In genomic region chr6:170329321-170329720, GRCh38 we compare ENCODE assay signal across 15 cellular contexts. TPM values are rescaled to one million over a fixed set of nuclear protein-coding genes. Genes with fewer than 3 reads are reported as not detected.
DNase-seq lines count a peak whose midpoint lies in the region; ATAC-seq and TF ChIP-seq lines count a peak whose summit lies in the region.
"Had no signal": no experiment of that assay in that cellular context is flagged by ENCODE, and none has a peak within 500 bp of the region (broad histone marks: within the 10 kb centered on the region; RNA-seq: fewer than 3 reads in every experiment).

No MANE protein-coding gene starts in this region.

- no peaks in the 10 kb centered on the region for H4K20me1 ChIP-seq in mammary epithelial cell (ENCODE audit: insufficient read depth, low read length)

- dilution Hi-C loops in mammary epithelial cell (cut with HindIII; ENCODE audit: low sequenced_read_pairs), result no loop called here

- H3K4me2 ChIP-seq in mammary epithelial cell (ENCODE audit: insufficient read depth, low read depth, low read length), result no peak overlapping the region
- H3K4me2 ChIP-seq: A549 had no signal

- no peaks in the 10 kb centered on the region for H3K27me3 Mint-ChIP-seq in activated CD4-positive, alpha-beta T cell treated with anti-CD3 and anti-CD28 coated beads for 36 hours
- H3K27me3 Mint-ChIP-seq in activated CD4-positive, alpha-beta T cell treated with anti-CD3 and anti-CD28 coated beads, Interleukin-2, amount 10 ng/mL, durations not matched to agents 24 days and 14 days, result no peaks in the 10 kb centered on the region
- no peaks in the 10 kb centered on the region for H3K27me3 Mint-ChIP-seq in MCF 10A (ENCODE audit: insufficient read depth, unreplicated experiment)
- H3K27me3 Mint-ChIP-seq: CD4-positive, alpha-beta T cell had no signal

- H3K4me1 Mint-ChIP-seq in activated CD4-positive, alpha-beta T cell treated with anti-CD3 and anti-CD28 coated beads for 36 hours, result peaks cover 15% of the 10 kb centered on the region
- peaks cover 6% of the 10 kb centered on the region for H3K4me1 Mint-ChIP-seq in activated CD4-positive, alpha-beta T cell treated with anti-CD3 and anti-CD28 coated beads, Interleukin-2, amount 10 ng/mL, durations not matched to agents 24 days and 14 days
- H3K4me1 Mint-ChIP-seq in MCF 10A (ENCODE audit: insufficient read depth, unreplicated experiment), result no peaks in the 10 kb centered on the region
- H3K4me1 Mint-ChIP-seq: H9 had no signal

- peaks cover 20% of the 10 kb centered on the region for H3K79me2 ChIP-seq in mammary epithelial cell (ENCODE audit: insufficient read depth, low read length)

- BruUV-seq in MCF 10A (replicated peaks; lab: Mats Ljungman, UMichigan), result no TSS peak
- no TSS peak for BruUV-seq in mammary epithelial cell (replicated peaks; lab: Mats Ljungman, UMichigan)

- in situ Hi-C loops in mammary epithelial cell (cut with MboI; ENCODE audit: low sequenced_read_pairs in 2 of 2), result no loop called here

- 95% methylated on average over 8 of the region's 8 CpGs for WGBS in mammary epithelial cell (ENCODE audit: low coverage, missing lambda C conversion rate)

- H3K27me3 ChIP-seq in mammary epithelial cell (ENCODE audit: insufficient read depth, low read length) (no peaks in the 10 kb centered on the region), WERI-Rb-1 (ENCODE audit: insufficient read depth, low read depth, severe bottlenecking) (no peaks in the 10 kb centered on the region)

- no peak for DNase-seq in activated CD4-positive, alpha-beta T cell treated with anti-CD3 and anti-CD28 coated beads for 36 hours
- no peak for DNase-seq in activated CD4-positive, alpha-beta T cell treated with anti-CD3 and anti-CD28 coated beads, Interleukin-2, amount 10 ng/mL, durations not matched to agents 24 days and 14 days
- DNase-seq in MCF 10A (ENCODE audit: unreplicated experiment), result no peak
- DNase-seq in mammary epithelial cell, result no peak
- peak; percentile 64 for DNase-seq in myocyte (ENCODE audit: low read depth)
- DNase-seq in WERI-Rb-1, result no peak
- DNase-seq: AML-193; Caco-2; CD4-positive, alpha-beta T cell; H9 had no signal

- H3K36me3 ChIP-seq in mammary epithelial cell (ENCODE audit: insufficient read depth, low read length) (peaks cover 18% of the 10 kb centered on the region), WERI-Rb-1 (peaks cover 36% of the 10 kb centered on the region)

- no peaks in the 10 kb centered on the region for H3K4me1 ChIP-seq in mammary epithelial cell (ENCODE audit: insufficient read depth, low read length)
- H3K4me1 ChIP-seq: A549, Caco-2 had no signal

- ATAC-seq in activated CD4-positive, alpha-beta T cell treated with anti-CD3 and anti-CD28 coated beads for 36 hours, result no peak
- no peak for ATAC-seq in HG03159 (IDR thresholded peaks at IDR 0.05; ENCODE audit: unreplicated experiment)
- ATAC-seq: A549 had no signal

- H3K9me3 Mint-ChIP-seq in activated CD4-positive, alpha-beta T cell treated with anti-CD3 and anti-CD28 coated beads for 36 hours (ENCODE audit: low read depth), result no peaks in the 10 kb centered on the region
- H3K9me3 Mint-ChIP-seq in activated CD4-positive, alpha-beta T cell treated with anti-CD3 and anti-CD28 coated beads, Interleukin-2, amount 10 ng/mL, durations not matched to agents 24 days and 14 days, result no peaks in the 10 kb centered on the region
- H3K9me3 Mint-ChIP-seq in MCF 10A (ENCODE audit: unreplicated experiment), result no peaks in the 10 kb centered on the region
- H3K9me3 Mint-ChIP-seq: CD4-positive, alpha-beta T cell; H9 had no signal

- POLR2A ChIA-PET in activated CD4-positive, alpha-beta T cell treated with anti-CD3 and anti-CD28 coated beads for 36 hours (lab: Charles Lee), result no interaction called here
- POLR2A ChIA-PET in MCF 10A (lab: Yijun Ruan, JAX), result no interaction called here

- no peak overlapping the region for H3K9ac ChIP-seq in mammary epithelial cell (ENCODE audit: insufficient read depth, low read length)

- no peak overlapping the region for H2AFZ ChIP-seq in mammary epithelial cell (ENCODE audit: low read depth, low read length)

- H3K4me3 ChIP-seq in mammary epithelial cell (replicated peaks in 1 of 3; ENCODE audit: insufficient read depth in 1 of 3, low read depth in 2 of 3, low read length in 3 of 3) (no peak overlapping the region), WERI-Rb-1 (ENCODE audit: low read depth, low read length) (no peak overlapping the region)
- H3K4me3 ChIP-seq: A549 had no signal

- H3K27ac Mint-ChIP-seq in activated CD4-positive, alpha-beta T cell treated with anti-CD3 and anti-CD28 coated beads for 36 hours, result peak overlapping the region; percentile 11
- H3K27ac Mint-ChIP-seq in activated CD4-positive, alpha-beta T cell treated with anti-CD3 and anti-CD28 coated beads, Interleukin-2, amount 10 ng/mL, durations not matched to agents 24 days and 14 days, result no peak overlapping the region
- H3K27ac Mint-ChIP-seq in MCF 10A (ENCODE audit: low read depth, unreplicated experiment), result peak overlapping the region; percentile 27
- H3K27ac Mint-ChIP-seq: CD4-positive, alpha-beta T cell had no signal

- intact Hi-C loops in activated CD4-positive, alpha-beta T cell treated with anti-CD3 and anti-CD28 coated beads for 36 hours (cut with DNase I, micrococcal nuclease), result no loop called here
- intact Hi-C loops in activated CD4-positive, alpha-beta T cell treated with anti-CD3 and anti-CD28 coated beads, Interleukin-2, amount 10 ng/mL, durations not matched to agents 24 days and 14 days (cut with micrococcal nuclease), result no loop called here
- intact Hi-C loops in MCF 10A (cut with micrococcal nuclease) (no loop called here), mammary epithelial cell (cut with micrococcal nuclease) (no loop called here)

- CTCF ChIA-PET in activated CD4-positive, alpha-beta T cell treated with anti-CD3 and anti-CD28 coated beads for 36 hours (lab: Charles Lee), result interaction anchor here (0.9 kb wide), 1 partner anchor 12 kb away, joined by 3 read pairs; no protein-coding TSS in a partner anchor
- CTCF ChIA-PET in MCF 10A (lab: Yijun Ruan, JAX) (interaction anchor here (0.6 kb wide), 1 partner anchor 271 kb away, joined by 4 read pairs; no protein-coding TSS in a partner anchor), mammary epithelial cell (lab: Charles Lee; ENCODE audit: low non-redundant PET) (no interaction called here)

- H3K9me3 ChIP-seq in mammary epithelial cell (replicated peaks; ENCODE audit: insufficient read depth, low read length) (no peaks in the 10 kb centered on the region), WERI-Rb-1 (ENCODE audit: severe bottlenecking) (no peaks in the 10 kb centered on the region)
- H3K9me3 ChIP-seq: A549, Caco-2 had no signal

- H3K27ac ChIP-seq in mammary epithelial cell (ENCODE audit: insufficient read depth, low read depth, low read length) (no peak overlapping the region), WERI-Rb-1 (no peak overlapping the region)
- H3K27ac ChIP-seq: 22Rv1, A549, C4-2B, HL-60 had no signal

- no peak overlapping the region for H3K4me3 Mint-ChIP-seq in activated CD4-positive, alpha-beta T cell treated with anti-CD3 and anti-CD28 coated beads for 36 hours
- H3K4me3 Mint-ChIP-seq in activated CD4-positive, alpha-beta T cell treated with anti-CD3 and anti-CD28 coated beads, Interleukin-2, amount 10 ng/mL, durations not matched to agents 24 days and 14 days, result no peak overlapping the region
- H3K4me3 Mint-ChIP-seq in MCF 10A (ENCODE audit: unreplicated experiment), result no peak overlapping the region
- H3K4me3 Mint-ChIP-seq: CD4-positive, alpha-beta T cell; H9 had no signal

- TF ChIP-seq CTCF in MCF 10A (IDR thresholded peaks at IDR 0.05; ENCODE audit: unreplicated experiment) (no peak), mammary epithelial cell (conservative IDR thresholded peaks at IDR 0.05 in 1 of 2, IDR thresholded peaks at IDR 0.05 in 1 of 2; ENCODE audit: extremely low read depth in 1 of 2, insufficient read depth in 1 of 2, low read depth in 1 of 2, low read length in 2 of 2) (no peak), WERI-Rb-1 (IDR thresholded peaks at IDR 0.05; ENCODE audit: low read depth, low read length) (no peak)

- peaks cover 55% of the 10 kb centered on the region for H3K36me3 Mint-ChIP-seq in activated CD4-positive, alpha-beta T cell treated with anti-CD3 and anti-CD28 coated beads for 36 hours (ENCODE audit: low read depth)
- peaks cover 50% of the 10 kb centered on the region for H3K36me3 Mint-ChIP-seq in activated CD4-positive, alpha-beta T cell treated with anti-CD3 and anti-CD28 coated beads, Interleukin-2, amount 10 ng/mL, durations not matched to agents 24 days and 14 days (ENCODE audit: low read depth)
- H3K36me3 Mint-ChIP-seq in MCF 10A (ENCODE audit: insufficient read depth, unreplicated experiment), result peaks cover 80% of the 10 kb centered on the region

RNA-seq across cellular contexts. Expression of gene FAM120B, which starts 22.8 kb away (rescaled TPM):
- total RNA-seq in activated CD4-positive, alpha-beta T cell treated with anti-CD3 and anti-CD28 coated beads for 36 hours, result 10 to 100 TPM; 21.9 to 26.3 TPM
- total RNA-seq in activated CD4-positive, alpha-beta T cell treated with anti-CD3 and anti-CD28 coated beads, Interleukin-2, amount 10 ng/mL, durations not matched to agents 24 days and 14 days, result 18.7 and 19.3 TPM in 2 replicates
- 23.4 and 29.3 TPM in 2 replicates for total RNA-seq in MCF 10A (2022)
- total RNA-seq in mammary epithelial cell, result 10 to 100 TPM; 27.3 to 29.7 TPM
- 11.3 TPM for polyA plus RNA-seq in mammary epithelial cell
- polyA minus RNA-seq in mammary epithelial cell, result 45.2 TPM
- total RNA-seq in myocyte, result 14.9 and 18.1 TPM in 2 replicates
- polyA plus RNA-seq in myocyte (2012), result 18.8 TPM

RNA-seq across cellular contexts. Expression of gene DLL1, which starts 38.4 kb away (rescaled TPM):
- total RNA-seq in activated CD4-positive, alpha-beta T cell treated with anti-CD3 and anti-CD28 coated beads for 36 hours, result under 1 TPM; 0.54 to 0.91 TPM
- 0.17 TPM in 1 of 2 replicates, not detected in the other for total RNA-seq in activated CD4-positive, alpha-beta T cell treated with anti-CD3 and anti-CD28 coated beads, Interleukin-2, amount 10 ng/mL, durations not matched to agents 24 days and 14 days
- total RNA-seq in MCF 10A (2022), result 0.96 and 1.4 TPM in 2 replicates
- 10 to 100 TPM; 27.5 to 45.8 TPM for total RNA-seq in mammary epithelial cell
- 10.9 TPM for polyA plus RNA-seq in mammary epithelial cell
- polyA minus RNA-seq in mammary epithelial cell, result 8.7 TPM
- total RNA-seq in myocyte, result 38.7 and 71.8 TPM in 2 replicates
- polyA plus RNA-seq in myocyte (2012), result 9.8 TPM

Comparison
In these comparisons a context has a peak if more than half of its experiments do, and no peak if none do; other contexts are left out.
1. RNA of gene DLL1, which starts 38.4 kb away (total RNA-seq): 27.5 to 45.8 TPM in mammary epithelial cell and 38.7 to 71.8 TPM in myocyte; 0.96 to 1.4 TPM in MCF 10A, 0.54 to 0.91 TPM in activated CD4-positive, alpha-beta T cell treated with anti-CD3 and anti-CD28 coated beads for 36 hours and 0.17 TPM in activated CD4-positive, alpha-beta T cell treated with anti-CD3 and anti-CD28 coated beads, Interleukin-2, amount 10 ng/mL, durations not matched to agents 24 days and 14 days; every median in the first group is over 10 times any median in the second.